Comparison of ENCODE assay signal across 18 cellular contexts in the genomic region with DNA sequence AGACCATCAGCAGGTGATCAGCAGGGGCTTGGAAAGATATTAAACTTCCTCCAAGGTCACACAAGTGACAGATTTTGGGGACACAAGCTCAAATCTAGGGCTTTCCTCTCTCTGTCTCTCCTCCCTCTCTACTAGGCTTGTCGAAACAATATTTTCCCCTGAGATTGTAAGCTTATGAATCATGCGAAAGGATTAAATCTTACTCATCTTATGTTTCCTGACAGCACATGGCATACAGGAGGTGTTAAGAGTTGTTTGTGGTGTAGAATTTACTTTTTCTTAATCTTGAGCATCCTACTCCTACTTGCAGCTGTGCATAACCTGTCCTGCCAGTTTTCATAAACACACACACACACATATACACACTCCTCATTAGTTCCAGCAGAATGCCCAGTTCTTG.
A peak's percentile ranks its signal among the peaks of the same experiment; 100 is the strongest.
DNase-seq lines count a peak whose midpoint lies in the region; ATAC-seq and TF ChIP-seq lines count a peak whose summit lies in the region.
"Had no signal": no experiment of that assay in that cellular context is flagged by ENCODE, and none has a peak within 500 bp of the region (broad histone marks: within the 10 kb centered on the region; RNA-seq: fewer than 3 reads in every experiment).

No MANE protein-coding gene starts in this region.

- H3K27me3 ChIP-seq in brain microvascular endothelial cell (replicated peaks) (no peaks in the 10 kb centered on the region), dorsolateral prefrontal cortex (no peaks in the 10 kb centered on the region)
- H3K27me3 ChIP-seq in CD8-positive, alpha-beta T cell (ENCODE audit: insufficient read depth, low read length) = no peaks in the 10 kb centered on the region
- H3K27me3 ChIP-seq: BE2C, body of pancreas had no signal

- no peaks in the 10 kb centered on the region for H3K36me3 ChIP-seq in brain microvascular endothelial cell (replicated peaks)
- H3K36me3 ChIP-seq in CD8-positive, alpha-beta T cell (ENCODE audit: insufficient read depth, low read length) = no peaks in the 10 kb centered on the region
- H3K36me3 ChIP-seq: BE2C had no signal

- peak overlapping the region; percentile 73 for H3K27ac ChIP-seq in brain microvascular endothelial cell
- no peak overlapping the region for H3K27ac ChIP-seq in CD8-positive, alpha-beta T cell (ENCODE audit: low read depth, low read length)
- no peak overlapping the region for H3K27ac ChIP-seq in dorsolateral prefrontal cortex
- H3K27ac ChIP-seq: body of pancreas, PC-9 had no signal

- POLR2A ChIA-PET in CD8-positive, alpha-beta T cell (lab: Charles Lee) = no interaction called here

- H3K27ac Mint-ChIP-seq in stimulated activated effector memory CD8-positive, alpha-beta T cell treated with anti-CD3 and anti-CD28 coated beads, Interleukin-12 subunit alpha, Interleukin-12 subunit beta, amount 100 ng/mL, for 72 hours = no peak overlapping the region
- no peak overlapping the region for H3K27ac Mint-ChIP-seq in CD8-positive, alpha-beta T cell
- H3K27ac Mint-ChIP-seq: activated CD4-positive, alpha-beta T cell treated with anti-CD3 and anti-CD28 coated beads, Interleukin-2, amount 10 ng/mL, durations not matched to agents 24 days and 14 days; activated T-helper 2 cell treated with anti-CD3 and anti-CD28 coated beads, Interferon-gamma antibody, Interleukin-2, Interleukin-4, amounts not matched to agents 10 μg/mL and 5 μg/mL and 100 μg/mL, durations not matched to agents 14 hours and 24 hours and 36 hours; stimulated activated naive B cell treated with anti-CD40 and anti-IgM and Interleukin-4, amounts not matched to agents 10 μg/mL and 1 μg/mL and 100 μg/mL, for 72 hours; T-helper 1 cell treated with Interleukin-12 subunit alpha and Interleukin-12 subunit beta and Interleukin-4 antibody, amounts not matched to agents 30 μg/mL and 1 μg/mL, for 36 hours had no signal

- no peak overlapping the region for H3K4me3 Mint-ChIP-seq in stimulated activated effector memory CD8-positive, alpha-beta T cell treated with anti-CD3 and anti-CD28 coated beads, Interleukin-12 subunit alpha, Interleukin-12 subunit beta, amount 100 ng/mL, for 72 hours
- H3K4me3 Mint-ChIP-seq in CD8-positive, alpha-beta T cell = no peak overlapping the region
- H3K4me3 Mint-ChIP-seq: activated CD4-positive, alpha-beta T cell treated with anti-CD3 and anti-CD28 coated beads, Interleukin-2, amount 10 ng/mL, durations not matched to agents 24 days and 14 days; stimulated activated naive B cell treated with anti-CD40 and anti-IgM and Interleukin-4, amounts not matched to agents 10 μg/mL and 1 μg/mL and 100 μg/mL, for 72 hours; T-helper 1 cell treated with Interleukin-12 subunit alpha and Interleukin-12 subunit beta and Interleukin-4 antibody, amounts not matched to agents 30 μg/mL and 1 μg/mL, for 36 hours had no signal

- in situ Hi-C loops in brain microvascular endothelial cell (cut with HindIII; ENCODE audit: low pct_ligation_motif_present, low sequenced_read_pairs) = no loop called here

- H3K27me3 Mint-ChIP-seq in CD8-positive, alpha-beta T cell (ENCODE audit: low read depth) = no peaks in the 10 kb centered on the region
- H3K27me3 Mint-ChIP-seq: activated CD4-positive, alpha-beta T cell treated with anti-CD3 and anti-CD28 coated beads, Interleukin-2, amount 10 ng/mL, durations not matched to agents 24 days and 14 days; stimulated activated naive B cell treated with anti-CD40 and anti-IgM and Interleukin-4, amounts not matched to agents 10 μg/mL and 1 μg/mL and 100 μg/mL, for 72 hours had no signal

- TF ChIP-seq CTCF in brain microvascular endothelial cell (IDR thresholded peaks at IDR 0.05; ENCODE audit: low read depth, low read length, missing control alignments) (no peak), dorsolateral prefrontal cortex (IDR thresholded peaks at IDR 0.05 in 54 of 56, conservative IDR thresholded peaks at IDR 0.05 in 2 of 56; ENCODE audit: low read depth in 1 of 56, partially characterized antibody in 56 of 56) (no peak)
- no peak for TF ChIP-seq CTCF in CD8-positive, alpha-beta T cell (IDR thresholded peaks at IDR 0.05)

- H3K4me3 ChIP-seq in brain microvascular endothelial cell (ENCODE audit: low read depth, low read length) (no peak overlapping the region), dorsolateral prefrontal cortex (no peak overlapping the region)
- no peak overlapping the region for H3K4me3 ChIP-seq in CD8-positive, alpha-beta T cell (ENCODE audit: low read depth, low read length)
- H3K4me3 ChIP-seq: body of pancreas, PC-9 had no signal

- CTCF ChIA-PET in CD8-positive, alpha-beta T cell (lab: Charles Lee) = no interaction called here

- H3K4me1 ChIP-seq in CD8-positive, alpha-beta T cell (ENCODE audit: insufficient read depth, low read length) = no peaks in the 10 kb centered on the region
- H3K4me1 ChIP-seq: body of pancreas had no signal

- DNase-seq in AG08395 (ENCODE audit: low spot score) (peak; percentile 41), LHCN-M2 (ENCODE audit: low read depth) (peak; percentile 88), brain microvascular endothelial cell (no peak), iris pigment epithelial cell (ENCODE audit: low read depth) (peak; percentile 82), dorsolateral prefrontal cortex (no peak)
- DNase-seq in stimulated activated effector memory CD8-positive, alpha-beta T cell treated with anti-CD3 and anti-CD28 coated beads, Interleukin-12 subunit alpha, Interleukin-12 subunit beta, amount 100 ng/mL, for 72 hours (ENCODE audit: low spot score in 2 of 2) = no peak
- no peak for DNase-seq in CD8-positive, alpha-beta T cell
- no peak for DNase-seq in activated CD8-positive, alpha-beta memory T cell treated with anti-CD3 and anti-CD28 coated beads, Interleukin-2, amount 50 U/mL, for 48 hours
- DNase-seq: activated CD4-positive, alpha-beta T cell treated with anti-CD3 and anti-CD28 coated beads, Interleukin-2, amount 10 ng/mL, durations not matched to agents 24 days and 14 days; body of pancreas; DMS79; NCI-H2107; PC-9; stimulated activated CD4-positive, alpha-beta T cell treated with anti-CD3 and anti-CD28 coated beads, Interleukin-4, amount 100 ng/mL, for 1 hour; stimulated activated naive B cell treated with anti-CD40 and anti-IgM and Interleukin-4, amounts not matched to agents 10 μg/mL and 1 μg/mL and 100 μg/mL, for 72 hours had no signal

- no peak for ATAC-seq in stimulated activated effector memory CD8-positive, alpha-beta T cell treated with anti-CD3 and anti-CD28 coated beads, Interleukin-12 subunit alpha, Interleukin-12 subunit beta, amount 100 ng/mL, for 72 hours
- ATAC-seq in CD8-positive, alpha-beta T cell = no peak
- ATAC-seq: body of pancreas; stimulated activated naive B cell treated with anti-CD40 and anti-IgM and Interleukin-4, amounts not matched to agents 10 μg/mL and 1 μg/mL and 100 μg/mL, for 72 hours had no signal

- no peaks in the 10 kb centered on the region for H3K36me3 Mint-ChIP-seq in stimulated activated effector memory CD8-positive, alpha-beta T cell treated with anti-CD3 and anti-CD28 coated beads, Interleukin-12 subunit alpha, Interleukin-12 subunit beta, amount 100 ng/mL, for 72 hours
- no peaks in the 10 kb centered on the region for H3K36me3 Mint-ChIP-seq in CD8-positive, alpha-beta T cell
- H3K36me3 Mint-ChIP-seq: stimulated activated naive B cell treated with anti-CD40 and anti-IgM and Interleukin-4, amounts not matched to agents 10 μg/mL and 1 μg/mL and 100 μg/mL, for 72 hours had no signal

- peaks cover 6% of the 10 kb centered on the region for H3K9me3 ChIP-seq in CD8-positive, alpha-beta T cell (ENCODE audit: low read length)
- H3K9me3 ChIP-seq: BE2C, body of pancreas had no signal

- peaks cover 24% of the 10 kb centered on the region for H3K9me3 Mint-ChIP-seq in stimulated activated effector memory CD8-positive, alpha-beta T cell treated with anti-CD3 and anti-CD28 coated beads, Interleukin-12 subunit alpha, Interleukin-12 subunit beta, amount 100 ng/mL, for 72 hours
- peaks cover 33% of the 10 kb centered on the region for H3K9me3 Mint-ChIP-seq in CD8-positive, alpha-beta T cell

- intact Hi-C loops in CD8-positive, alpha-beta T cell (cut with DNase I, micrococcal nuclease) = no loop called here
- intact Hi-C loops in dorsolateral prefrontal cortex (cut with DNase I) = loop anchor here in 1 of 2 donors (10.0 kb wide), 1 partner anchor 199 kb away; no protein-coding TSS in a partner anchor

- H3K4me1 Mint-ChIP-seq in stimulated activated effector memory CD8-positive, alpha-beta T cell treated with anti-CD3 and anti-CD28 coated beads, Interleukin-12 subunit alpha, Interleukin-12 subunit beta, amount 100 ng/mL, for 72 hours = no peaks in the 10 kb centered on the region
- H3K4me1 Mint-ChIP-seq in CD8-positive, alpha-beta T cell (ENCODE audit: low read depth) = no peaks in the 10 kb centered on the region
- H3K4me1 Mint-ChIP-seq: activated CD4-positive, alpha-beta T cell treated with anti-CD3 and anti-CD28 coated beads, Interleukin-2, amount 10 ng/mL, durations not matched to agents 24 days and 14 days; stimulated activated naive B cell treated with anti-CD40 and anti-IgM and Interleukin-4, amounts not matched to agents 10 μg/mL and 1 μg/mL and 100 μg/mL, for 72 hours had no signal

Comparison
In these comparisons a context has a peak if more than half of its experiments do, and no peak if none do; other contexts are left out.
1. DNase-seq: peak in AG08395 (single experiment), LHCN-M2 (single experiment) and iris pigment epithelial cell (single experiment); none in brain microvascular endothelial cell (single experiment), stimulated activated effector memory CD8-positive, alpha-beta T cell treated with anti-CD3 and anti-CD28 coated beads, Interleukin-12 subunit alpha, Interleukin-12 subunit beta, amount 100 ng/mL, for 72 hours (0 of 2), CD8-positive, alpha-beta T cell (0 of 7), activated CD8-positive, alpha-beta memory T cell treated with anti-CD3 and anti-CD28 coated beads, Interleukin-2, amount 50 U/mL, for 48 hours (single experiment) and dorsolateral prefrontal cortex (0 of 10).